Comparison of ENCODE assay signal across 8 cellular contexts in genomic region chr5:148457183-148457620, GRCh38.
DNase-seq lines count a peak whose midpoint lies in the region; ATAC-seq and TF ChIP-seq lines count a peak whose summit lies in the region.

No MANE protein-coding gene starts in this region.

- H3K4me3 Mint-ChIP-seq in natural killer cell = no peak overlapping the region
- no peak overlapping the region for H3K4me3 Mint-ChIP-seq in natural killer cell treated with Interleukin-12 subunit alpha and Interleukin-12 subunit beta and Interleukin-15 and Interleukin-18, amount 100 ng/mL, for 72 hours

- DNase-seq in natural killer cell = no peak
- no peak for DNase-seq in natural killer cell treated with Interleukin-12 subunit alpha and Interleukin-12 subunit beta and Interleukin-15 and Interleukin-18, amount 100 ng/mL, for 72 hours (ENCODE audit: low spot score)
- DNase-seq in RWPE1 (ENCODE audit: low spot score) = peak; percentile 54
- peak; percentile 40 for DNase-seq in iPS-NIHi11 (ENCODE audit: low spot score)
- DNase-seq in epidermal melanocyte (ENCODE audit: insufficient read length, low spot score) = no peak
- no peak for DNase-seq in SKM-1 treated with dmso at 0.1 percent for 144 hours (lab: John Stamatoyannopoulos, UW; ENCODE audit: unreplicated experiment)
- DNase-seq in SHP77 treated with DMSO at 0.1 percent for 48 hours (lab: John Stamatoyannopoulos, UW) = no peak

- TF ChIP-seq CTCF in natural killer cell (IDR thresholded peaks at IDR 0.05) (no peak), RWPE1 (conservative IDR thresholded peaks at IDR 0.05; ENCODE audit: low read depth) (no peak; the same call in 1 of the 2 replicates)

- no peak overlapping the region for H3K27ac Mint-ChIP-seq in natural killer cell
- H3K27ac Mint-ChIP-seq in natural killer cell treated with Interleukin-12 subunit alpha and Interleukin-12 subunit beta and Interleukin-15 and Interleukin-18, amount 100 ng/mL, for 72 hours = no peak overlapping the region

- intact Hi-C loops in natural killer cell (cut with micrococcal nuclease) = no loop called here

- ATAC-seq in natural killer cell = peak; percentile 82 to 94 (median 84)
- ATAC-seq in natural killer cell treated with Interleukin-12 subunit alpha and Interleukin-12 subunit beta and Interleukin-15 and Interleukin-18, amount 100 ng/mL, for 72 hours = no peak
- ATAC-seq in HG03460 (IDR thresholded peaks at IDR 0.05; ENCODE audit: unreplicated experiment) = peak; percentile 57

- POLR2A ChIA-PET in RWPE1 (lab: Yijun Ruan, JAX; ENCODE audit: low non-redundant PET) = no interaction called here

- peaks cover 21 to 47% of the 10 kb centered on the region in 2 donors for H3K27me3 Mint-ChIP-seq in natural killer cell (ENCODE audit: low read depth in 2 of 2)
- peaks cover 23 to 40% of the 10 kb centered on the region in 2 donors for H3K27me3 Mint-ChIP-seq in natural killer cell treated with Interleukin-12 subunit alpha and Interleukin-12 subunit beta and Interleukin-15 and Interleukin-18, amount 100 ng/mL, for 72 hours

- H3K27ac ChIP-seq in RWPE1 = no peak overlapping the region

- H3K4me1 Mint-ChIP-seq in natural killer cell = no peaks in the 10 kb centered on the region
- no peaks in the 10 kb centered on the region for H3K4me1 Mint-ChIP-seq in natural killer cell treated with Interleukin-12 subunit alpha and Interleukin-12 subunit beta and Interleukin-15 and Interleukin-18, amount 100 ng/mL, for 72 hours (ENCODE audit: low read depth in 2 of 2)

- CTCF ChIA-PET in RWPE1 (lab: Yijun Ruan, JAX) = interaction anchor here (0.6 to 4.0 kb wide), 3 partner anchors 9 to 852 kb away, joined by 3 to 14 read pairs (median 3); no protein-coding TSS in a partner anchor

- H3K9me3 Mint-ChIP-seq in natural killer cell = no peaks in the 10 kb centered on the region
- no peaks in the 10 kb centered on the region for H3K9me3 Mint-ChIP-seq in natural killer cell treated with Interleukin-12 subunit alpha and Interleukin-12 subunit beta and Interleukin-15 and Interleukin-18, amount 100 ng/mL, for 72 hours

- no peaks in the 10 kb centered on the region for H3K36me3 Mint-ChIP-seq in natural killer cell
- no peaks in the 10 kb centered on the region for H3K36me3 Mint-ChIP-seq in natural killer cell treated with Interleukin-12 subunit alpha and Interleukin-12 subunit beta and Interleukin-15 and Interleukin-18, amount 100 ng/mL, for 72 hours

Comparison
In these comparisons a context has a peak if more than half of its experiments do, and no peak if none do; other contexts are left out.
1. ATAC-seq: peak in natural killer cell (3 of 3) and HG03460 (single experiment); none in natural killer cell treated with Interleukin-12 subunit alpha and Interleukin-12 subunit beta and Interleukin-15 and Interleukin-18, amount 100 ng/mL, for 72 hours (0 of 2).
2. DNase-seq: peak in RWPE1 (single experiment) and iPS-NIHi11 (single experiment); none in natural killer cell (single experiment), natural killer cell treated with Interleukin-12 subunit alpha and Interleukin-12 subunit beta and Interleukin-15 and Interleukin-18, amount 100 ng/mL, for 72 hours (single experiment), epidermal melanocyte (single experiment), SKM-1 treated with dmso at 0.1 percent for 144 hours (single experiment) and SHP77 treated with DMSO at 0.1 percent for 48 hours (single experiment).